In the genomic region with DNA sequence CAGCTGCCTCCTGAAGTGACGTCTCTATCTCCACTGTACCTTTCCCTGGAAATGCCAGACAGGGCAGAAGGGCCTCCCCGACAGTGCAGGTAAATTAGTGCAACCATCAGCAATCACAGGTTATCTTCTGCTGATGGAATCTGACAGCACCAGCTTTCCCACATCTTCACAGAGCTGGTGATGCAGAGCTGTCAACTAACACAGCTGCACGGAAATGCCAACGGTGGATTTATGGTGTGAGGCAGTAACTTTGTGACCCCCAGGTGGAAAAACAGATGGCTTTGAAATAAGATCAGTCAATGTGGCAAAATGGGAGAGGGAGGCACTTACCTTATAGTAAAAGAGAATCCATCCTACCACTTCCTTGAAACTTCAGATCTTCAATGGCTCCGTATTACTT, we compare ENCODE assay signal across 25 cellular contexts.
A peak's percentile ranks its signal among the peaks of the same experiment; 100 is the strongest.
DNase-seq lines count a peak whose midpoint lies in the region; ATAC-seq and TF ChIP-seq lines count a peak whose summit lies in the region.
"Had no signal": no experiment of that assay in that cellular context is flagged by ENCODE, and none has a peak within 500 bp of the region (broad histone marks: within the 10 kb centered on the region; RNA-seq: fewer than 3 reads in every experiment).

No MANE protein-coding gene starts in this region.

- H3K36me3 ChIP-seq in ACC112 (ENCODE audit: insufficient read depth, low read length) (no peaks in the 10 kb centered on the region), brain microvascular endothelial cell (replicated peaks) (no peaks in the 10 kb centered on the region), upper lobe of right lung (no peaks in the 10 kb centered on the region)
- H3K36me3 ChIP-seq: adrenal gland, BLaER1, colonic mucosa had no signal

- no peaks in the 10 kb centered on the region for H3K9me3 ChIP-seq in upper lobe of right lung
- H3K9me3 ChIP-seq: adrenal gland, BLaER1, colonic mucosa had no signal

- in situ Hi-C loops in brain microvascular endothelial cell (cut with HindIII; ENCODE audit: low pct_ligation_motif_present, low sequenced_read_pairs), result no loop called here

- H3K27me3 ChIP-seq in ACC112 (ENCODE audit: insufficient read depth, low read length) (no peaks in the 10 kb centered on the region), brain microvascular endothelial cell (replicated peaks) (no peaks in the 10 kb centered on the region), upper lobe of right lung (no peaks in the 10 kb centered on the region)
- H3K27me3 ChIP-seq: adrenal gland, BLaER1, colonic mucosa had no signal

- ATAC-seq in HG03469 (IDR thresholded peaks at IDR 0.05; ENCODE audit: unreplicated experiment) (no peak), upper lobe of right lung (no peak), GM19328 (IDR thresholded peaks at IDR 0.05; ENCODE audit: unreplicated experiment) (no peak), HG02852 (IDR thresholded peaks at IDR 0.05; ENCODE audit: unreplicated experiment) (no peak)
- ATAC-seq: naive thymus-derived CD4-positive, alpha-beta T cell; Panc1; stimulated activated naive B cell treated with anti-CD40 and anti-IgM and Interleukin-4, amounts not matched to agents 10 μg/mL and 1 μg/mL and 100 μg/mL, for 72 hours had no signal

- peak; percentile 21 for DNase-seq in NCI-H2171 (lab: John Stamatoyannopoulos, UW)
- DNase-seq in brain microvascular endothelial cell, result no peak
- peak; percentile 95 for DNase-seq in left kidney (ENCODE audit: low read depth, low spot score)
- DNase-seq in upper lobe of right lung, result no peak
- DNase-seq: activated CD4-positive, alpha-beta T cell treated with anti-CD3 and anti-CD28 coated beads, Interleukin-2, amount 10 ng/mL, durations not matched to agents 24 days and 14 days; activated naive CD4-positive, alpha-beta T cell treated with Interleukin-2 at 50 U/mL for 16 hours; activated T-cell treated with anti-CD3 and anti-CD28 coated beads, Interleukin-2, amount 50 U/mL, for 48 hours; adrenal gland; colonic mucosa; glutamatergic neuron; left cardiac atrium; naive thymus-derived CD4-positive, alpha-beta T cell; NCI-H1048; NCI-H2029 treated with DMSO at 0.1 percent for 48 hours; retina; stimulated activated CD4-positive, alpha-beta T cell treated with anti-CD3 and anti-CD28 coated beads, Interleukin-4, amount 100 ng/mL, for 24 hours; stimulated activated naive B cell treated with anti-CD40 and anti-IgM and Interleukin-4, amounts not matched to agents 10 μg/mL and 1 μg/mL and 100 μg/mL, for 72 hours had no signal

- no peaks in the 10 kb centered on the region for H3K79me2 ChIP-seq in ACC112 (ENCODE audit: control insufficient read depth, insufficient read depth, low read length, unreplicated experiment)

- intact Hi-C loops in upper lobe of right lung (cut with DNase I), result no loop called here

- no peak overlapping the region for H3K4me3 ChIP-seq in ACC112 (ENCODE audit: low read depth, low read length)
- H3K4me3 ChIP-seq in brain microvascular endothelial cell (ENCODE audit: low read depth, low read length), result no peak overlapping the region
- H3K4me3 ChIP-seq in upper lobe of right lung, result no peak overlapping the region
- H3K4me3 ChIP-seq: adrenal gland, BLaER1, colonic mucosa, SK-N-MC had no signal

- no peak overlapping the region for H2AFZ ChIP-seq in ACC112 (ENCODE audit: low read length, unreplicated experiment)

- TF ChIP-seq CTCF in brain microvascular endothelial cell (IDR thresholded peaks at IDR 0.05; ENCODE audit: low read depth, low read length, missing control alignments), result no peak
- no peak for TF ChIP-seq CTCF in upper lobe of right lung (IDR thresholded peaks at IDR 0.05)

- H3K27ac ChIP-seq in ACC112 (ENCODE audit: low read depth, low read length), result peak overlapping the region; percentile 5
- peak overlapping the region; percentile 3 for H3K27ac ChIP-seq in brain microvascular endothelial cell
- H3K27ac ChIP-seq in upper lobe of right lung, result no peak overlapping the region
- H3K27ac ChIP-seq: adrenal gland, BLaER1, colonic mucosa, SK-N-MC, VCaP had no signal

- peaks cover 42% of the 10 kb centered on the region for H3K4me1 ChIP-seq in ACC112 (ENCODE audit: control insufficient read depth, insufficient read depth, low read length, unreplicated experiment)
- H3K4me1 ChIP-seq in upper lobe of right lung, result peaks cover 8% of the 10 kb centered on the region
- H3K4me1 ChIP-seq: adrenal gland, colonic mucosa had no signal

Comparison
In these comparisons a context has a peak if more than half of its experiments do, and no peak if none do; other contexts are left out.
1. DNase-seq: peak in NCI-H2171 (single experiment) and left kidney (single experiment); none in brain microvascular endothelial cell (single experiment) and upper lobe of right lung (single experiment).